ENCODE assay signal across 19 cellular contexts in genomic region chr11:42976636-42977217, GRCh38.
DNase-seq lines count a peak whose midpoint lies in the region; ATAC-seq and TF ChIP-seq lines count a peak whose summit lies in the region.
"Had no signal": no experiment of that assay in that cellular context is flagged by ENCODE, and none has a peak within 500 bp of the region (broad histone marks: within the 10 kb centered on the region; RNA-seq: fewer than 3 reads in every experiment).

No MANE protein-coding gene starts in this region.

- no peaks in the 10 kb centered on the region for H3F3A ChIP-seq in SK-N-SH (replicated peaks; ENCODE audit: insufficient read depth)

- no peak overlapping the region for H3K4me2 ChIP-seq in SK-N-SH
- H3K4me2 ChIP-seq: PC-9 had no signal

- ATAC-seq in Right ventricle myocardium superior (ENCODE audit: poor library complexity), result peak; percentile 93
- no peak for ATAC-seq in activated T-cell treated with anti-CD3 and anti-CD28 coated beads, Interleukin-2, amount 50 U/mL, for 4 hours

- H3K4me3 ChIP-seq in SK-N-SH (ENCODE audit: low read depth in 2 of 2, low read length in 1 of 2), result no peak overlapping the region
- H3K4me3 ChIP-seq: MG63, PC-9, SJCRH30 had no signal

- H3K79me2 ChIP-seq in SK-N-SH (ENCODE audit: insufficient read depth), result no peaks in the 10 kb centered on the region

- no peaks in the 10 kb centered on the region for H3K27me3 Mint-ChIP-seq in activated T-cell treated with anti-CD3 and anti-CD28 coated beads, Interleukin-2, amount 50 U/mL, for 4 hours (ENCODE audit: low read depth)

- no peak overlapping the region for H3K4me3 Mint-ChIP-seq in activated T-cell treated with anti-CD3 and anti-CD28 coated beads, Interleukin-2, amount 50 U/mL, for 4 hours
- H3K4me3 Mint-ChIP-seq: CD14-positive monocyte had no signal

- H3K27ac ChIP-seq in SK-N-SH (ENCODE audit: low read depth in 2 of 2, low read length in 1 of 2), result peak overlapping the region in 1 of 2 experiments; percentile 89; a peak in 2 of 4 replicates
- H3K27ac ChIP-seq: PC-9, RWPE1, SJCRH30 had no signal

- H2AFZ ChIP-seq in SK-N-SH (ENCODE audit: low read depth), result no peak overlapping the region
- H2AFZ ChIP-seq: PC-9 had no signal

- peaks cover 0 to 28% of the 10 kb centered on the region in 2 experiments; a peak in 2 of 4 replicates for H3K4me1 ChIP-seq in SK-N-SH (ENCODE audit: control insufficient read depth in 1 of 2, insufficient read depth in 2 of 2, low read depth in 1 of 2, low read length in 1 of 2)
- H3K4me1 ChIP-seq: SJCRH30 had no signal

- H3K9me3 Mint-ChIP-seq in activated T-cell treated with anti-CD3 and anti-CD28 coated beads, Interleukin-2, amount 50 U/mL, for 4 hours, result peaks cover 3% of the 10 kb centered on the region

- no peaks in the 10 kb centered on the region for H3K9me2 ChIP-seq in SK-N-SH

- H3K27me3 ChIP-seq in SK-N-SH (ENCODE audit: insufficient read depth), result no peaks in the 10 kb centered on the region
- H3K27me3 ChIP-seq: MG63, SJCRH30 had no signal

- POLR2A ChIA-PET in SK-N-SH (lab: Yijun Ruan, JAX), result no interaction called here

- no peak overlapping the region for H3K9ac ChIP-seq in SK-N-SH

- no peaks in the 10 kb centered on the region for H3K9me3 ChIP-seq in SK-N-SH
- H3K9me3 ChIP-seq: MG63, SJCRH30 had no signal

- WGBS in SK-N-SH (ENCODE audit: low lambda C conversion rate), result 19% methylated on average over 1 of the region's 1 CpG

- no peaks in the 10 kb centered on the region for H4K20me1 ChIP-seq in SK-N-SH (ENCODE audit: insufficient read depth)

- TF ChIP-seq RAD21 in SK-N-SH (IDR thresholded peaks at IDR 0.05; ENCODE audit: low read length), result peak; percentile 23

- CTCF ChIA-PET in SK-N-SH (lab: Yijun Ruan, JAX), result interaction anchor here (1.1 kb wide), 1 partner anchor 45 kb away, joined by 4 read pairs; no protein-coding TSS in a partner anchor

- no peak for TF ChIP-seq CTCF in SK-N-SH (IDR thresholded peaks at IDR 0.05)

- peak in 1 of 2 experiments; percentile 92; a peak in 2 of 4 replicates for TF ChIP-seq EP300 in SK-N-SH (IDR thresholded peaks at IDR 0.05; ENCODE audit: borderline replicate concordance in 1 of 2, low read depth in 1 of 2, low read length in 1 of 2)

- no peaks in the 10 kb centered on the region for H3K4me1 Mint-ChIP-seq in activated T-cell treated with anti-CD3 and anti-CD28 coated beads, Interleukin-2, amount 50 U/mL, for 4 hours (ENCODE audit: low read depth)
- H3K4me1 Mint-ChIP-seq: CD14-positive monocyte had no signal

- DNase-seq in Right ventricle myocardium superior (no peak), cardiac septum (ENCODE audit: low spot score) (no peak), NCI-H187 (lab: John Stamatoyannopoulos, UW) (peak; percentile 12 to 29), SK-N-SH (peak; percentile 27), activated gamma-delta T cell treated with Interleukin-2 at 50 U/mL for 16 hours (no peak), anterior cingulate cortex (lab: John Stamatoyannopoulos, UW) (no peak)
- no peak for DNase-seq in activated T-cell treated with anti-CD3 and anti-CD28 coated beads, Interleukin-2, amount 50 U/mL, for 4 hours
- DNase-seq: ACHN, DND-41, Kasumi-1, MG63, NCI-H1048, NCI-H1930, NCI-H446 treated with DMSO at 0.1 percent for 48 hours, PC-9, SJCRH30, SW 1271 had no signal

- intact Hi-C loops in Right ventricle myocardium superior (cut with DNase I) (no loop called here), cardiac septum (cut with DNase I) (no loop called here)

- H3K36me3 ChIP-seq in SK-N-SH (replicated peaks in 1 of 2; ENCODE audit: control insufficient read depth in 1 of 2, insufficient read depth in 2 of 2, low read length in 1 of 2), result no peaks in the 10 kb centered on the region
- H3K36me3 ChIP-seq: MG63, SJCRH30 had no signal

- no peaks in the 10 kb centered on the region for H3K36me3 Mint-ChIP-seq in activated T-cell treated with anti-CD3 and anti-CD28 coated beads, Interleukin-2, amount 50 U/mL, for 4 hours (ENCODE audit: insufficient read depth)
- H3K36me3 Mint-ChIP-seq: CD14-positive monocyte had no signal

TF ChIP-seq in SK-N-SH, 30 proteins besides CTCF, POLR2A, EP300 and RAD21 (continues in another document):
- TF ChIP-seq SIN3A (IDR thresholded peaks at IDR 0.05; ENCODE audit: borderline replicate concordance, low read depth, low read length) (no peak), MXI1 (IDR thresholded peaks at IDR 0.05; ENCODE audit: low read depth, low read length) (no peak), NRF1 (IDR thresholded peaks at IDR 0.05; ENCODE audit: low read depth, low read length) (no peak), FOXJ3 (CRISPR knock-in tag; IDR thresholded peaks at IDR 0.05) (no peak), GATA2 (CRISPR knock-in tag; IDR thresholded peaks at IDR 0.05) (peak; percentile 43; the same call in 1 of the 2 replicates), RCOR1 (IDR thresholded peaks at IDR 0.05; ENCODE audit: low read length) (peak; percentile 63; the same call in 1 of the 2 replicates), POLR2AphosphoS5 (IDR thresholded peaks at IDR 0.05; ENCODE audit: low read depth, low read length) (no peak), MEF2A (IDR thresholded peaks at IDR 0.05; ENCODE audit: borderline replicate concordance, low read depth) (no peak), RFX5 (IDR thresholded peaks at IDR 0.05; ENCODE audit: low read length) (no peak), USF1 (IDR thresholded peaks at IDR 0.05; ENCODE audit: borderline replicate concordance, low read depth) (no peak), IRF3 (IDR thresholded peaks at IDR 0.05; ENCODE audit: low read depth, low read length) (no peak), ZBTB33 (IDR thresholded peaks at IDR 0.05; ENCODE audit: borderline replicate concordance, low read depth) (no peak), FOXM1 (IDR thresholded peaks at IDR 0.05; ENCODE audit: low read depth) (no peak), USF2 (IDR thresholded peaks at IDR 0.05; ENCODE audit: borderline replicate concordance, low read depth, low read length) (no peak), GABPA (IDR thresholded peaks at IDR 0.05; ENCODE audit: low read depth) (no peak), YY1 (IDR thresholded peaks at IDR 0.05; ENCODE audit: low read depth) (no peak), TEAD4 (IDR thresholded peaks at IDR 0.05; ENCODE audit: borderline replicate concordance, insufficient read depth) (no peak), RXRA (IDR thresholded peaks at IDR 0.05; ENCODE audit: borderline replicate concordance, low read depth) (no peak), EZH2phosphoT487 (IDR thresholded peaks at IDR 0.05; ENCODE audit: borderline replicate concordance, low read depth) (no peak), CHD2 (IDR thresholded peaks at IDR 0.05; ENCODE audit: low read length, partially characterized antibody) (peak; percentile 29), NFIC (IDR thresholded peaks at IDR 0.05; ENCODE audit: borderline replicate concordance) (no peak), JUND (IDR thresholded peaks at IDR 0.05) (no peak), FOSL2 (IDR thresholded peaks at IDR 0.05; ENCODE audit: borderline replicate concordance, low read depth) (no peak), ELF1 (IDR thresholded peaks at IDR 0.05) (no peak)

Comparison
In these comparisons a context has a peak if more than half of its experiments do, and no peak if none do; other contexts are left out.
1. DNase-seq: peak in NCI-H187 (2 of 2) and SK-N-SH (single experiment); none in Right ventricle myocardium superior (single experiment), cardiac septum (single experiment), activated gamma-delta T cell treated with Interleukin-2 at 50 U/mL for 16 hours (single experiment), anterior cingulate cortex (0 of 58) and activated T-cell treated with anti-CD3 and anti-CD28 coated beads, Interleukin-2, amount 50 U/mL, for 4 hours (single experiment).